Comparison of ENCODE assay signal across 14 cellular contexts in the genomic region with DNA sequence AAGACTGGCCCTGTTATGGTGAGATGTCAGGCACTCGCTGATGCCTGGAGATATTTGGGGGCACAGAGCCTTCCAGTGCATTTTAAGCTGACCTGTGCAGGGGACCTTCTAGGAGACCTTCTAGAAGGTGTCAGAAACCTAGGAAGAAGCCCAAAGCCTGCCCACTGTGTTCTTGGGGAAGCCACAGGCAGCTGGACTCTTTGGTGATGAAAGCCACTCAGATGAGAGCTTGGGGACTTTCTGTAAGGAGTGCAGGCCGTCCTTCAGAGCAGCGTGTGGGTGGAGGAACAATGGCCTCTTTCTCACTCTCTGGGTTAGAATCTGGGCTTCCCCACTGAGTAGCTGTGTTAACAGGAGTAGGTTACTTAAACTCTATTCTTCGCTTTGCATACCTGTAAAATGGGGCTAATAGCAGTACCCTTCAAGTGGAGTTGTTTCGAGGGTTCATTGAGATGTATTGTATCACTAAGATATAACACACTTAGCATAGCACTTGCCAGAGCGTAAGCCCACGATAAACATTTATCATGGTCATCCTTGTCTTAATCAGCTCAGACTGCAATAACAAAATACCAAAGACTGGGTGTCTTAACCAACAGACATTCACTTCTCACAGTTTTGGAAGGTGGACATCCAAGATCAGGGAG.
A peak's percentile ranks its signal among the peaks of the same experiment; 100 is the strongest.
DNase-seq lines count a peak whose midpoint lies in the region; ATAC-seq, FAIRE-seq and TF ChIP-seq lines count a peak whose summit lies in the region.
"Had no signal": no experiment of that assay in that cellular context is flagged by ENCODE, and none has a peak within 500 bp of the region (broad histone marks: within the 10 kb centered on the region; RNA-seq: fewer than 3 reads in every experiment).

No MANE protein-coding gene starts in this region.

- no peaks in the 10 kb centered on the region for H3K27me3 ChIP-seq in GM06990 (replicated peaks; ENCODE audit: control insufficient read depth, insufficient read depth, low read length)
- H3K27me3 ChIP-seq in osteoblast (ENCODE audit: insufficient read depth, low read length): no peaks in the 10 kb centered on the region
- H3K27me3 ChIP-seq: ascending aorta, uterus had no signal

- H3K4me2 ChIP-seq in osteoblast (ENCODE audit: insufficient read depth, low read length): no peak overlapping the region

- no peaks in the 10 kb centered on the region for H4K20me1 ChIP-seq in osteoblast (ENCODE audit: insufficient read depth, low read length)

- no peaks in the 10 kb centered on the region for H3K36me3 Mint-ChIP-seq in mesothelial cell of epicardium

- H3K27ac Mint-ChIP-seq in mesothelial cell of epicardium: no peak overlapping the region
- H3K27ac Mint-ChIP-seq: activated CD4-positive, alpha-beta T cell treated with anti-CD3 and anti-CD28 coated beads, Interleukin-2, amount 10 ng/mL, durations not matched to agents 24 days and 14 days had no signal

- H3K4me1 Mint-ChIP-seq in mesothelial cell of epicardium: no peaks in the 10 kb centered on the region

- FAIRE-seq in urothelium cell line (lab: Jason Lieb, UNC): no peak

- ATAC-seq in GM19025 (IDR thresholded peaks at IDR 0.05; ENCODE audit: low read depth, unreplicated experiment) (peak; percentile 60), HG02623 (IDR thresholded peaks at IDR 0.05; ENCODE audit: unreplicated experiment) (peak; percentile 56), HG03439 (IDR thresholded peaks at IDR 0.05; ENCODE audit: unreplicated experiment) (peak; percentile 57)

- H3K79me2 ChIP-seq in osteoblast (ENCODE audit: insufficient read depth, low read length): no peaks in the 10 kb centered on the region

- no peak for TF ChIP-seq CTCF in GM06990 (IDR thresholded peaks at IDR 0.05; ENCODE audit: insufficient read depth, low read length, poor library complexity, severe bottlenecking)
- no peak for TF ChIP-seq CTCF in mesothelial cell of epicardium (IDR thresholded peaks at IDR 0.05; ENCODE audit: unreplicated experiment)
- no peak for TF ChIP-seq CTCF in osteoblast (IDR thresholded peaks at IDR 0.05; ENCODE audit: extremely low read depth, low read depth, low read length)

- H3K36me3 ChIP-seq in GM06990 (ENCODE audit: control insufficient read depth, insufficient read depth, low read length) (no peaks in the 10 kb centered on the region), osteoblast (ENCODE audit: insufficient read depth, low read length) (no peaks in the 10 kb centered on the region)
- H3K36me3 ChIP-seq: ascending aorta, uterus had no signal

- H3K27ac ChIP-seq in osteoblast (ENCODE audit: low read depth, low read length): no peak overlapping the region
- H3K27ac ChIP-seq: ascending aorta, uterus had no signal

- H3K27me3 Mint-ChIP-seq in mesothelial cell of epicardium (ENCODE audit: low read depth): no peaks in the 10 kb centered on the region

- H2AFZ ChIP-seq in osteoblast (ENCODE audit: low read length): no peak overlapping the region

- no peaks in the 10 kb centered on the region for H3K4me1 ChIP-seq in osteoblast (ENCODE audit: insufficient read depth, low read length)
- H3K4me1 ChIP-seq: ascending aorta, uterus had no signal

- H3K4me3 ChIP-seq in GM06990 (replicated peaks; ENCODE audit: low read depth, low read length): no peak overlapping the region
- no peak overlapping the region for H3K4me3 ChIP-seq in osteoblast (ENCODE audit: insufficient read depth, low read length)
- H3K4me3 ChIP-seq: ascending aorta, uterus had no signal

- H3K9me3 ChIP-seq in osteoblast (ENCODE audit: low read depth, low read length): no peaks in the 10 kb centered on the region
- H3K9me3 ChIP-seq: ascending aorta, uterus had no signal

- no peak overlapping the region for H3K4me3 Mint-ChIP-seq in mesothelial cell of epicardium
- H3K4me3 Mint-ChIP-seq: activated CD4-positive, alpha-beta T cell treated with anti-CD3 and anti-CD28 coated beads, Interleukin-2, amount 10 ng/mL, durations not matched to agents 24 days and 14 days had no signal

- peak; percentile 29 for DNase-seq in GM06990 (ENCODE audit: extremely low read depth, insufficient read length)
- no peak for DNase-seq in urothelium cell line (ENCODE audit: low spot score)
- no peak for DNase-seq in mesothelial cell of epicardium (ENCODE audit: low spot score in 2 of 2, unreplicated experiment in 2 of 2)
- no peak for DNase-seq in osteoblast (ENCODE audit: insufficient read length, low spot score, missing footprints)
- DNase-seq in LoVo (ENCODE audit: low spot score): no peak
- DNase-seq: activated CD4-positive, alpha-beta T cell treated with anti-CD3 and anti-CD28 coated beads, Interleukin-2, amount 10 ng/mL, durations not matched to agents 24 days and 14 days; Calu3; NK-92 treated with Interleukin-12 subunit alpha and Interleukin-12 subunit beta, amount 100 ng/mL, for 24 hours; nucleus accumbens; uterus had no signal

- no peaks in the 10 kb centered on the region for H3K9me3 Mint-ChIP-seq in mesothelial cell of epicardium
- H3K9me3 Mint-ChIP-seq: activated CD4-positive, alpha-beta T cell treated with anti-CD3 and anti-CD28 coated beads, Interleukin-2, amount 10 ng/mL, durations not matched to agents 24 days and 14 days had no signal
